Comparison of ENCODE assay signal across 8 cellular contexts in genomic region chr4:145097331-145097820, GRCh38. TPM values are rescaled to one million over a fixed set of nuclear protein-coding genes. Genes with fewer than 3 reads are reported as not detected.
A peak's percentile ranks its signal among the peaks of the same experiment; 100 is the strongest.
DNase-seq lines count a peak whose midpoint lies in the region; ATAC-seq and TF ChIP-seq lines count a peak whose summit lies in the region.

No MANE protein-coding gene starts in this region.

- no peaks in the 10 kb centered on the region for H3K27me3 ChIP-seq in mesenchymal stem cell (ENCODE audit: control insufficient read depth in 1 of 2, insufficient read depth in 1 of 2, low read length in 2 of 2)

- peaks cover 36% of the 10 kb centered on the region for H3K4me1 Mint-ChIP-seq in brain

- H3K79me1 ChIP-seq in mesenchymal stem cell (replicated peaks; ENCODE audit: low read length, poor library complexity, severe bottlenecking), result peaks cover 12% of the 10 kb centered on the region

- H3K4me3 ChIP-seq in mesenchymal stem cell (ENCODE audit: insufficient read depth in 1 of 2, low read depth in 1 of 2, low read length in 2 of 2), result peak overlapping the region; percentile 67 to 88

- peaks cover 5 to 38% of the 10 kb centered on the region in 2 experiments for H3K36me3 ChIP-seq in mesenchymal stem cell (ENCODE audit: control insufficient read depth in 1 of 2, insufficient read depth in 2 of 2, low read depth in 1 of 2, low read length in 2 of 2)

- peaks cover 15% of the 10 kb centered on the region for H3K27me3 Mint-ChIP-seq in brain

- no peak overlapping the region for H2BK12ac ChIP-seq in mesenchymal stem cell (ENCODE audit: low read length in 2 of 2)

- H4K91ac ChIP-seq in mesenchymal stem cell (ENCODE audit: low read length), result no peak overlapping the region

- H3K9me3 ChIP-seq in mesenchymal stem cell (ENCODE audit: control insufficient read depth, low read length), result peaks cover 18% of the 10 kb centered on the region

- H3K36me3 Mint-ChIP-seq in brain, result peaks cover 37% of the 10 kb centered on the region

- no peak for TF ChIP-seq CTCF in brain (conservative IDR thresholded peaks at IDR 0.05)

- no peak overlapping the region for H3K23ac ChIP-seq in mesenchymal stem cell (ENCODE audit: low read length in 2 of 2)

- no peak overlapping the region for H3K4ac ChIP-seq in mesenchymal stem cell (ENCODE audit: low read depth in 1 of 2, low read length in 2 of 2)

- peak; percentile 5 for ATAC-seq in HG03378 (IDR thresholded peaks at IDR 0.05; ENCODE audit: unreplicated experiment)

- H4K8ac ChIP-seq in mesenchymal stem cell (ENCODE audit: low read length), result no peak overlapping the region

- H2BK15ac ChIP-seq in mesenchymal stem cell (ENCODE audit: low read depth, poor library complexity, severe bottlenecking), result no peak overlapping the region

- H3K27ac Mint-ChIP-seq in brain, result peak overlapping the region; percentile 97 to 100 (median 100)

- H2AK5ac ChIP-seq in mesenchymal stem cell (ENCODE audit: low read length, severe bottlenecking), result no peak overlapping the region

- peak overlapping the region; percentile 97 for H3K9ac ChIP-seq in mesenchymal stem cell (ENCODE audit: low read length)

- peaks cover 6% of the 10 kb centered on the region for H3K4me1 ChIP-seq in mesenchymal stem cell (ENCODE audit: control insufficient read depth, insufficient read depth, low read depth, low read length)

- H2AFZ ChIP-seq in mesenchymal stem cell (ENCODE audit: low read depth, low read length), result no peak overlapping the region

- DNase-seq in NCI-H1105 treated with DMSO at 0.1 percent for 48 hours (lab: John Stamatoyannopoulos, UW) (peak; percentile 25), NCI-H1105 (lab: John Stamatoyannopoulos, UW) (no peak), mesenchymal stem cell (no peak), iPS-NIHi7 (ENCODE audit: extremely low spot score) (no peak), NCI-H2081 treated with DMSO at 0.1 percent for 48 hours (lab: John Stamatoyannopoulos, UW) (no peak), GF-D8 (lab: John Stamatoyannopoulos, UW) (no peak)

- no peak overlapping the region for H3K14ac ChIP-seq in mesenchymal stem cell (ENCODE audit: low read length in 2 of 2)

- peak overlapping the region; percentile 90 to 97 (median 95) for H3K4me3 Mint-ChIP-seq in brain

- H2BK5ac ChIP-seq in mesenchymal stem cell (ENCODE audit: low read depth, low read length, poor library complexity, severe bottlenecking), result no peak overlapping the region

- WGBS in mesenchymal stem cell, result 53% methylated on average over 7 of the region's 10 CpGs

- peak overlapping the region; percentile 62 for H3K4me2 ChIP-seq in mesenchymal stem cell (ENCODE audit: low read length, poor library complexity, severe bottlenecking)

- peaks cover 4 to 23% (median 20%) of the 10 kb centered on the region in 5 experiments for H3K9me3 Mint-ChIP-seq in brain

- no peak overlapping the region for H3K18ac ChIP-seq in mesenchymal stem cell (ENCODE audit: low read depth in 1 of 2, low read length in 2 of 2)

- peak overlapping the region; percentile 93 for H3K27ac ChIP-seq in mesenchymal stem cell (ENCODE audit: low read length, poor library complexity, severe bottlenecking)

- H2BK120ac ChIP-seq in mesenchymal stem cell (ENCODE audit: low read depth, low read length), result no peak overlapping the region

RNA-seq across cellular contexts. Expression of gene ANAPC10, which starts 0.6 kb away (rescaled TPM):
- polyA plus RNA-seq in brain (ENCODE audit: insufficient read depth, low read depth, low replicate concordance), result 6.9 TPM
- 15.9 TPM for polyA plus RNA-seq in mesenchymal stem cell (2013, experiment 1 of 2)
- polyA plus RNA-seq in mesenchymal stem cell (2013, experiment 2 of 2), result 16.4 TPM

RNA-seq across cellular contexts. Expression of gene ABCE1, which starts 0.7 kb away (rescaled TPM):
- 8.0 TPM for polyA plus RNA-seq in brain (ENCODE audit: insufficient read depth, low read depth, low replicate concordance)
- polyA plus RNA-seq in mesenchymal stem cell (2013, experiment 1 of 2), result 38.8 TPM
- polyA plus RNA-seq in mesenchymal stem cell (2013, experiment 2 of 2), result 40.4 TPM
